8 cellular contexts compared by ENCODE assay signal in the genomic region with DNA sequence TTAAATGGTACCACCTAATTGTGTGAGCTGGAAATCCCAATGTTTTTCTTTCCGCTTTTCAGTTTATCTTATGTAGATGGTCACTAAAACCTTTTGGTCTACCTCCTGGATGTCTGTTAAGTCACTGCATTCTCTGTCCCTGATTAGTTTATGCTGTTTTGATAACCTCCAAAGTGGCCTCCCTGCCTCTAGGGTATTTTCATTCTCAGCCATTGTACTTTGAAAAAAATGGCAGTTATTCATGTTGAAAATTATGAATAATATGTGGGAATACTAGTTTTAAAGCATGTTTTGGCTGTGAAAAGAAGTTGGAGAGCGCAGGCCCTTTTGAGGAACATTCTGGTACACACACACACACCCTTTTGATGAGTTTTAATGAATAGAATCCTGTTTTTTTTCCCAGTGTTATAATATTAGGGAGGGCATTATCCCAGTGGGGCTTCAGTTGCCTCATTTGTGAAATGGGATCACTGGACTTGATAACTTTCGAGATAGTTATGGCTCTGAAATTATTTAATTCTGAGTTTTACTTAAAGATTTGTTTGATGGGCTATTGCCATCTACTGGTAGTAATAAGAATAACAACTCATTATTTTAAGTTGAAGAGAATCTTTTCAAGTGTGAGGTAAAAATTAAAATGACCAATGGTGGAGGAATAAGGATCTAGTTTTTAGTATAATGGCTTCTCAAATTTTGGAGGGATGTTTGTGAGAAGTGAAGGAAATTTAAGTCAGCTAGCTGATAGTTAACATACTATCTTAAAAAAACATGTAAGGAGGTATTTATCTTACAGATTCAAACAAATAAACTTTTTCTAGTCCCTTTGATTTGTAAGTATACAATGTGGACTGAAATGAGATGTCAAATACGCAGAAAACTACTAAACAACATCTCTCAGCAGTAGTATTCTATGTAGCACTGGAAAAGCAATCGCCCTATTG. TPM values are rescaled to one million over a fixed set of nuclear protein-coding genes. Genes with fewer than 3 reads are reported as not detected.
A peak's percentile ranks its signal among the peaks of the same experiment; 100 is the strongest.
DNase-seq lines count a peak whose midpoint lies in the region; ATAC-seq and TF ChIP-seq lines count a peak whose summit lies in the region.

No MANE protein-coding gene starts in this region.

- DNase-seq in NCI-H2107 treated with DMSO at 0.1 percent for 48 hours (lab: John Stamatoyannopoulos, UW; ENCODE audit: unreplicated experiment): peak; percentile 46
- no peak for DNase-seq in NCI-H2107 (lab: John Stamatoyannopoulos, UW)
- DNase-seq in NCI-H1417 treated with DMSO at 0.1 percent for 48 hours (lab: John Stamatoyannopoulos, UW): peak; percentile 7
- peak; percentile 41 for DNase-seq in astrocyte of the hippocampus (ENCODE audit: low read depth, low spot score)
- DNase-seq in lower lobe of right lung: no peak
- no peak for DNase-seq in stimulated activated CD4-positive, alpha-beta T cell treated with anti-CD3 and anti-CD28 coated beads, Interleukin-15, amount 100 ng/mL, for 24 hours
- DNase-seq in stimulated activated CD4-positive, alpha-beta T cell treated with anti-CD3 and anti-CD28 coated beads, Interleukin-4, amount 100 ng/mL, for 1 hour: no peak
- DNase-seq in GM19240 (ENCODE audit: insufficient read length, low spot score): no peak

- intact Hi-C loops in lower lobe of right lung (cut with DNase I): loop anchor here (5.0 to 10.0 kb wide), 2 partner anchors 59 to 231 kb away; no protein-coding TSS in a partner anchor

- TF ChIP-seq CTCF in lower lobe of right lung (IDR thresholded peaks at IDR 0.05): peak; percentile 62

- no peak overlapping the region for H3K4me3 ChIP-seq in lower lobe of right lung

- ATAC-seq in lower lobe of right lung: no peak

- peaks cover 48% of the 10 kb centered on the region for H3K4me1 ChIP-seq in lower lobe of right lung

- H3K27ac ChIP-seq in lower lobe of right lung: no peak overlapping the region

- H3K9me3 ChIP-seq in lower lobe of right lung: no peaks in the 10 kb centered on the region

- H3K27me3 ChIP-seq in lower lobe of right lung (ENCODE audit: low read depth): no peaks in the 10 kb centered on the region

- H3K36me3 ChIP-seq in lower lobe of right lung: peaks cover 18% of the 10 kb centered on the region

RNA-seq across cellular contexts. Expression of a gene that starts 3.9 kb away (rescaled TPM):
- total RNA-seq in lower lobe of right lung: 19.5 TPM

Comparison
In these comparisons a context has a peak if more than half of its experiments do, and no peak if none do; other contexts are left out.
1. DNase-seq: peak in NCI-H2107 treated with DMSO at 0.1 percent for 48 hours (single experiment), NCI-H1417 treated with DMSO at 0.1 percent for 48 hours (single experiment) and astrocyte of the hippocampus (single experiment); none in NCI-H2107 (single experiment), lower lobe of right lung (single experiment), stimulated activated CD4-positive, alpha-beta T cell treated with anti-CD3 and anti-CD28 coated beads, Interleukin-15, amount 100 ng/mL, for 24 hours (single experiment), stimulated activated CD4-positive, alpha-beta T cell treated with anti-CD3 and anti-CD28 coated beads, Interleukin-4, amount 100 ng/mL, for 1 hour (single experiment) and GM19240 (single experiment).